Comparison of ENCODE assay signal across 22 cellular contexts in the genomic region with DNA sequence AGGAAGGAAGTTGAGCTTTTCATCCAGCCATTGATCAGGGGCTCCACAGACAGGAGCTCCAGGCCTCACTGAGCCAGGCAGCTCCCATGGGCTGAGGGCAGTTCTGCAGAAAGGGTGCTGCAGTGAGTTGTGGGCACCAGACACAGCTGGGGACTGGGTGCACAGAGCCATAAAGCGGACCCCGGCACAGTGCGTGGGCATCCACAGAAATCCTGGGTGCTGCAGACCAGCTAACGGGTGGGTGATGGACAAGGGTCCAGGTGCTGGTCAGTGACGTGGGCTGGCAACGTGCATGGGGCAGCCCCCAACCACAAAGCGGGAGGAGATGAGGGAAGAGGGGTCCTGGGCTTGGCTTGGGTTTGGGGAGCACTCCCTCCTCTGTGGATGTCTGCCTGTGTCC. TPM values are rescaled to one million over a fixed set of nuclear protein-coding genes. Genes with fewer than 3 reads are reported as not detected.
"Had no signal": no experiment of that assay in that cellular context is flagged by ENCODE, and none has a peak within 500 bp of the region (broad histone marks: within the 10 kb centered on the region; RNA-seq: fewer than 3 reads in every experiment).

No MANE protein-coding gene starts in this region.

- FAIRE-seq: keratinocyte had no signal

- H3K36me3 Mint-ChIP-seq: immature natural killer cell; naive B cell; stimulated activated naive B cell treated with anti-CD40 and anti-IgM and Interleukin-4, amounts not matched to agents 10 μg/mL and 1 μg/mL and 100 μg/mL, for 72 hours had no signal

- H3K27ac ChIP-seq: epithelial cell of prostate, esophagus muscularis mucosa, gastroesophageal sphincter, left ventricle myocardium inferior, testis, tibial nerve had no signal

- H3K4me3 ChIP-seq: esophagus muscularis mucosa, gastroesophageal sphincter, left ventricle myocardium inferior, testis, tibial nerve had no signal

- H3K36me3 ChIP-seq: esophagus muscularis mucosa, gastroesophageal sphincter, left ventricle myocardium inferior, tibial nerve had no signal

- H3K9me3 ChIP-seq: esophagus muscularis mucosa, gastroesophageal sphincter, left ventricle myocardium inferior, testis, tibial nerve had no signal

- DNase-seq: effector memory CD8-positive, alpha-beta T cell; immature natural killer cell; left cardiac atrium; left ventricle myocardium inferior; mesendoderm; naive B cell; right cardiac atrium; stimulated activated CD4-positive, alpha-beta T cell treated with anti-CD3 and anti-CD28 coated beads, Interleukin-15, amount 100 ng/mL, for 24 hours; stimulated activated CD4-positive, alpha-beta T cell treated with anti-CD3 and anti-CD28 coated beads, Interleukin-1b, Interleukin-23, amount 100 ng/mL, for 48 hours; stimulated activated CD4-positive, alpha-beta T cell treated with anti-CD3 and anti-CD28 coated beads, Interleukin-4, amount 100 ng/mL, for 24 hours; stimulated activated naive B cell treated with anti-CD40 and anti-IgM and Interleukin-4, amounts not matched to agents 10 μg/mL and 1 μg/mL and 100 μg/mL, for 72 hours; stimulated activated naive CD8-positive, alpha-beta T cell treated with anti-CD3 and anti-CD28 coated beads, Interleukin-15, amount 100 ng/mL, for 72 hours; testis had no signal

- H3K4me3 Mint-ChIP-seq: central memory CD8-positive, alpha-beta T cell; effector memory CD8-positive, alpha-beta T cell; immature natural killer cell; naive B cell; nephron; stimulated activated naive B cell treated with anti-CD40 and anti-IgM and Interleukin-4, amounts not matched to agents 10 μg/mL and 1 μg/mL and 100 μg/mL, for 72 hours; stimulated activated naive CD8-positive, alpha-beta T cell treated with anti-CD3 and anti-CD28 coated beads, Interleukin-15, amount 100 ng/mL, for 72 hours had no signal

- H3K9me3 Mint-ChIP-seq: central memory CD8-positive, alpha-beta T cell; effector memory CD8-positive, alpha-beta T cell; immature natural killer cell; nephron; stimulated activated naive CD8-positive, alpha-beta T cell treated with anti-CD3 and anti-CD28 coated beads, Interleukin-15, amount 100 ng/mL, for 72 hours had no signal

- H3K27ac Mint-ChIP-seq: effector memory CD8-positive, alpha-beta T cell; immature natural killer cell; naive B cell; nephron; stimulated activated naive B cell treated with anti-CD40 and anti-IgM and Interleukin-4, amounts not matched to agents 10 μg/mL and 1 μg/mL and 100 μg/mL, for 72 hours; stimulated activated naive CD8-positive, alpha-beta T cell treated with anti-CD3 and anti-CD28 coated beads, Interleukin-15, amount 100 ng/mL, for 72 hours had no signal

- H3K4me1 ChIP-seq: esophagus muscularis mucosa, gastroesophageal sphincter, left ventricle myocardium inferior, testis had no signal

- ATAC-seq: effector memory CD8-positive, alpha-beta T cell; gastroesophageal sphincter; left cardiac atrium; right cardiac atrium; stimulated activated naive B cell treated with anti-CD40 and anti-IgM and Interleukin-4, amounts not matched to agents 10 μg/mL and 1 μg/mL and 100 μg/mL, for 72 hours; stimulated activated naive CD8-positive, alpha-beta T cell treated with anti-CD3 and anti-CD28 coated beads, Interleukin-15, amount 100 ng/mL, for 72 hours had no signal

- H3K4me1 Mint-ChIP-seq: immature natural killer cell; naive B cell; stimulated activated naive B cell treated with anti-CD40 and anti-IgM and Interleukin-4, amounts not matched to agents 10 μg/mL and 1 μg/mL and 100 μg/mL, for 72 hours; stimulated activated naive CD8-positive, alpha-beta T cell treated with anti-CD3 and anti-CD28 coated beads, Interleukin-15, amount 100 ng/mL, for 72 hours had no signal

- H3K27me3 ChIP-seq: testis had no signal

RNA-seq across cellular contexts. Expression of a gene that starts 19.4 kb away (rescaled TPM):
- total RNA-seq: fibroblast of villous mesenchyme, osteocyte, right cardiac atrium had no signal
- polyA plus RNA-seq: immature natural killer cell had no signal
